ENCODE assay signal across 8 cellular contexts in genomic region chr10:48976208-48976607, GRCh38. TPM values are rescaled to one million over a fixed set of nuclear protein-coding genes. Genes with fewer than 3 reads are reported as not detected.
A peak's percentile ranks its signal among the peaks of the same experiment; 100 is the strongest.
DNase-seq lines count a peak whose midpoint lies in the region; ATAC-seq, FAIRE-seq and TF ChIP-seq lines count a peak whose summit lies in the region.

No MANE protein-coding gene starts in this region.

- no peaks in the 10 kb centered on the region for H3K9me1 ChIP-seq in K562 (ENCODE audit: control insufficient read depth, insufficient read depth, low read length)

- H2AFZ ChIP-seq in K562 (ENCODE audit: low read depth, low read length), result no peak overlapping the region

- TF ChIP-seq EP300 in K562 (IDR thresholded peaks at IDR 0.05; ENCODE audit: low read length), result no peak

- DNase-seq in AG10803 (ENCODE audit: low read depth), result peak; percentile 26
- peak; percentile 19 for DNase-seq in HFFc6
- peak; percentile 32 to 36 (median 32) for DNase-seq in K562 (ENCODE audit: extremely low read depth in 1 of 4, low spot score in 3 of 4)
- DNase-seq in left lung, result no peak
- no peak for DNase-seq in CD1c-positive myeloid dendritic cell (ENCODE audit: extremely low spot score)

- peaks cover 0 to under 1% of the 10 kb centered on the region in 2 experiments; a peak in 2 of 5 replicates for H3K4me1 ChIP-seq in K562 (replicated peaks in 1 of 2; ENCODE audit: control insufficient read depth in 2 of 2, insufficient read depth in 2 of 2, low read length in 2 of 2)
- H3K4me1 ChIP-seq in left lung, result no peaks in the 10 kb centered on the region

- TF ChIP-seq RAD21 in K562 (CRISPR knock-in tag; conservative IDR thresholded peaks at IDR 0.05 in 1 of 2, IDR thresholded peaks at IDR 0.05 in 1 of 2), result peak; percentile 59 to 72

- H3K4me1 Mint-ChIP-seq in HFFc6 (ENCODE audit: low read depth), result peaks cover 5% of the 10 kb centered on the region; the same call in 1 of the 2 replicates

- H3K9me3 ChIP-seq in K562 (replicated peaks; ENCODE audit: control insufficient read depth, insufficient read depth, low read depth, low read length) (no peaks in the 10 kb centered on the region), left lung (no peaks in the 10 kb centered on the region)

- no peak for TF ChIP-seq POLR2A in K562 (conservative IDR thresholded peaks at IDR 0.05)

- H3K4me3 ChIP-seq in AG10803 (ENCODE audit: low read length), result no peak overlapping the region
- H3K4me3 ChIP-seq in K562, result no peak overlapping the region
- no peak overlapping the region for H3K4me3 ChIP-seq in left lung

- no peak overlapping the region for H3K27ac Mint-ChIP-seq in HFFc6

- H3K36me3 ChIP-seq in K562 (ENCODE audit: control insufficient read depth, insufficient read depth, low read length) (no peaks in the 10 kb centered on the region), left lung (peaks cover 0 to 32% of the 10 kb centered on the region in 2 donors)

- no peaks in the 10 kb centered on the region for H3K79me2 ChIP-seq in K562 (ENCODE audit: control insufficient read depth, insufficient read depth, low read length)

- 0 out of 2 replicates have a peak, but pooled peaks cover 4% of the 10 kb centered on the region for H4K20me1 ChIP-seq in K562 (replicated peaks; ENCODE audit: control insufficient read depth, insufficient read depth, low read length)

- H3K27me3 ChIP-seq in K562 (ENCODE audit: control insufficient read depth in 2 of 2, insufficient read depth in 2 of 2, low read length in 2 of 2), result peaks cover 0 to 20% of the 10 kb centered on the region in 2 experiments; a peak in 4 of 5 replicates
- no peaks in the 10 kb centered on the region for H3K27me3 ChIP-seq in left lung

- TF ChIP-seq CTCF in AG10803 (conservative IDR thresholded peaks at IDR 0.05; ENCODE audit: low read length) (peak; percentile 48), HFFc6 (IDR thresholded peaks at IDR 0.05) (peak; percentile 55), K562 (IDR thresholded peaks at IDR 0.05 in 2 of 3, conservative IDR thresholded peaks at IDR 0.05 in 1 of 3; ENCODE audit: insufficient read depth in 2 of 3, low read depth in 1 of 3, low read length in 3 of 3) (peak; percentile 45 to 65 (median 53); a peak in 4 of 6 replicates), left lung (IDR thresholded peaks at IDR 0.05) (peak in 1 of 2 donors; percentile 22)

- in situ Hi-C loops in K562 (cut with MboI), result loop anchor here (5.0 kb wide), 1 partner anchor 541 kb away; no protein-coding TSS in a partner anchor

- peaks cover 15% of the 10 kb centered on the region for H3K27me3 Mint-ChIP-seq in HFFc6 (ENCODE audit: insufficient read depth)

- POLR2A ChIA-PET in K562 (lab: Yijun Ruan, JAX), result no interaction called here

- peak; percentile 48 for FAIRE-seq in K562 (lab: Jason Lieb, UNC)

- H3K9ac ChIP-seq in K562 (ENCODE audit: insufficient read depth in 1 of 2, low read depth in 2 of 2, low read length in 2 of 2), result no peak overlapping the region

- peaks cover 3% of the 10 kb centered on the region; the same call in 1 of the 2 replicates for H3K9me3 Mint-ChIP-seq in HFFc6

- no peaks in the 10 kb centered on the region for H3K36me3 Mint-ChIP-seq in HFFc6 (ENCODE audit: low read depth)

- CTCF ChIA-PET in K562 (lab: Yijun Ruan, JAX; ENCODE audit: low intra/inter-chr PET ratio), result interaction anchor here (1.1 to 1.9 kb wide), 3 partner anchors 535 to 543 kb away, joined by 3 to 10 read pairs (median 6); no protein-coding TSS in a partner anchor

- H3K4me3 Mint-ChIP-seq in HFFc6, result no peak overlapping the region

- H3K4me2 ChIP-seq in K562 (ENCODE audit: insufficient read depth, low read length), result no peak overlapping the region

- intact Hi-C loops in K562 (cut with micrococcal nuclease), result no loop called here
- intact Hi-C loops in left lung (cut with DNase I), result no loop called here

- BruUV-seq in K562 (replicated peaks; lab: Mats Ljungman, UMichigan), result no TSS peak

- ATAC-seq in K562 (peak; percentile 79), left lung (peak; percentile 82), HG02852 (IDR thresholded peaks at IDR 0.05; ENCODE audit: unreplicated experiment) (no peak), GM19455 (IDR thresholded peaks at IDR 0.05; ENCODE audit: unreplicated experiment) (no peak), HG03135 (IDR thresholded peaks at IDR 0.05; ENCODE audit: unreplicated experiment) (no peak)

- H3K27ac ChIP-seq in K562 (ENCODE audit: extremely low read depth, low read depth, low read length) (no peak overlapping the region), left lung (no peak overlapping the region)

TF ChIP-seq in K562, 482 proteins besides CTCF, POLR2A, EP300 and RAD21 (continues in another document):
- TF ChIP-seq HCFC1 (IDR thresholded peaks at IDR 0.05; ENCODE audit: low read depth, low read length) (no peak), REST (CRISPR knock-in tag; IDR thresholded peaks at IDR 0.05; ENCODE audit: low read depth) (no peak), SIN3A (IDR thresholded peaks at IDR 0.05; ENCODE audit: borderline replicate concordance in 2 of 2, control insufficient read depth in 1 of 2, low read depth in 2 of 2, low read length in 2 of 2) (no peak), MCM5 (IDR thresholded peaks at IDR 0.05; ENCODE audit: low read depth) (no peak), USF1 (CRISPR knock-in tag; IDR thresholded peaks at IDR 0.05) (no peak), TSC22D4 (tag; IDR thresholded peaks at IDR 0.05) (no peak), SMC3 (conservative IDR thresholded peaks at IDR 0.05; ENCODE audit: insufficient read depth, low read depth, low read length) (peak; percentile 52), ZNF778 (CRISPR knock-in tag; IDR thresholded peaks at IDR 0.05) (no peak), CEBPG (CRISPR knock-in tag; IDR thresholded peaks at IDR 0.05) (no peak), CEBPG (tag; conservative IDR thresholded peaks at IDR 0.05 in 1 of 2, IDR thresholded peaks at IDR 0.05 in 1 of 2) (0 out of 4 replicates have a peak, but pooled peaks of 1 of the 2 experiments have one; percentile 21), ZFP1 (CRISPR knock-in tag; IDR thresholded peaks at IDR 0.05) (no peak)

RNA-seq across cellular contexts. Expression of gene LRRC18, which starts 36.6 kb away (rescaled TPM):
- not detected for total RNA-seq in HFFc6 (2021; fragmentation: NEBNext Ultra II Directional; extraction: Animal tissue kit (Norgen Biotek cat#: 25700))
- not detected in 2 replicates for total RNA-seq in K562 (2011; cell fraction: chromatin; rRNA removed; ENCODE audit: low replicate concordance)
- not detected in 2 replicates for total RNA-seq in K562 (2011; cell fraction: nucleolus; rRNA removed)
- total RNA-seq in K562 (2011; cell fraction: nucleoplasm; rRNA removed), result not detected in 2 replicates
- not detected in 2 replicates for total RNA-seq in K562 (2014; rRNA removed)
- not detected in 2 replicates for total RNA-seq in K562 (2014; rRNA removed; fragmentation: Illumina TruSeq; extraction: Trizol)
- not detected in 2 replicates for total RNA-seq in K562 (2015; rRNA removed; fragmentation: Illumina TruSeq; extraction: Trizol)
- total RNA-seq in K562 (2021), result not detected in 2 replicates
- polyA plus RNA-seq in K562 (2011; rRNA removed), result not detected in 2 replicates
- not detected in 2 replicates for polyA plus RNA-seq in K562 (2011; cell fraction: cytosol; rRNA removed)
- not detected in 2 replicates for polyA plus RNA-seq in K562 (2011; cell fraction: nucleus; rRNA removed)
- polyA plus RNA-seq in K562 (2012), result not detected in 2 replicates
- polyA plus RNA-seq in K562 (2014; fragmentation: Illumina TruSeq; extraction: Trizol), result not detected in 2 replicates
- not detected for polyA plus RNA-seq in K562 (2014; fragmentation: Nextera tagmentation; extraction: Ambion mirVana)
- not detected in 2 replicates for polyA plus RNA-seq in K562 (2014; rRNA removed)
- not detected in 2 replicates for polyA minus RNA-seq in K562 (2011; rRNA and poly(A)+ RNA removed)
- polyA minus RNA-seq in K562 (2011; cell fraction: cytosol; rRNA and poly(A)+ RNA removed), result not detected in 2 replicates
- polyA minus RNA-seq in K562 (2011; cell fraction: nucleus; rRNA and poly(A)+ RNA removed), result not detected in 2 replicates
- 1 to 10 TPM in 1 of 2 donors, under 1 TPM in 1; 0.50 to 1.2 TPM for total RNA-seq in left lung

Comparison
In these comparisons a context has a peak if more than half of its experiments do, and no peak if none do; other contexts are left out.
1. DNase-seq: peak in AG10803 (single experiment), HFFc6 (single experiment) and K562 (4 of 4); none in left lung (0 of 2) and CD1c-positive myeloid dendritic cell (single experiment).
2. ATAC-seq: peak in K562 (single experiment) and left lung (single experiment); none in HG02852 (single experiment), GM19455 (single experiment) and HG03135 (single experiment).